Comparison of ENCODE assay signal across 25 cellular contexts in the genomic region with DNA sequence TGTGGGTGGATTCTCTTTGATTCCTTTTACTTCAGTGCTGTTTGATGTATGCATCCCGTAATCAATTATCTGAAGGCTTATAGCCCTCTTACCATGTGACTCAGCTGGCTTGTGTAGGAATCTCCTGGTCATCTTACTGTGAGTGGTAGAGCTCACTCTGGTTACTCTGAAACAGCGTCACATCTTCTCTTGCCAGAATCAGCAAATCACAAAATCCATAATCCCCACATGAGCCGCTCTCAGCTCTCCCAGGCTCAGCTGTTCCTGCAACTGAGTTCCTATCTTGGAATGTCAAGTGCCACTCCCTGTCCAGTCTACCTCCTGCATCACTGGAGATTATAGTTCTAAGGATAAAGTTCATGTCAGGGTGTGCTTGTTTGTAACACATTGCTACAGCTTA.
DNase-seq lines count a peak whose midpoint lies in the region; ATAC-seq and TF ChIP-seq lines count a peak whose summit lies in the region.
"Had no signal": no experiment of that assay in that cellular context is flagged by ENCODE, and none has a peak within 500 bp of the region (broad histone marks: within the 10 kb centered on the region; RNA-seq: fewer than 3 reads in every experiment).

No MANE protein-coding gene starts in this region.

- DNase-seq in BE2C (peak; percentile 37), heart left ventricle (no peak)
- no peak for DNase-seq in activated T-helper 1 cell treated with anti-CD3 and anti-CD28 coated beads, Interleukin-12 subunit alpha, Interleukin-12 subunit beta, Interleukin-2, Interleukin-4 antibody, amounts not matched to agents 30 ng/mL and 10 ng/mL and 1 ng/mL, durations not matched to agents 14 hours and 24 hours and 36 hours (ENCODE audit: low spot score)
- DNase-seq: activated CD8-positive, alpha-beta T cell treated with anti-CD3 and anti-CD28 coated beads, Interleukin-2, amount 10 ng/mL, durations not matched to agents 7 days and 5 days; activated gamma-delta T cell; activated T-cell treated with anti-CD3 and anti-CD28 coated beads for 4 hours; colonic mucosa; effector memory CD4-positive, alpha-beta T cell; erythroblast; NCI-H1092 treated with DMSO at 0.1 percent for 48 hours; NCI-H2029 treated with DMSO at 0.1 percent for 48 hours; stimulated activated CD4-positive, alpha-beta T cell treated with anti-CD3 and anti-CD28 coated beads, Interleukin-4, amount 100 ng/mL, for 1 hour; stimulated activated naive B cell treated with anti-CD40 and anti-IgM and Interleukin-4, amounts not matched to agents 10 μg/mL and 1 μg/mL and 100 μg/mL, for 72 hours; T-helper 1 cell had no signal

- 33 to 55% (median 37%) methylated on average over 3 of the region's 3 CpGs for WGBS in heart left ventricle, 4 donors

- no peak overlapping the region for H3K27ac ChIP-seq in heart left ventricle
- H3K27ac ChIP-seq: BLaER1 treated with 17β-estradiol and CSF1 and Interleukin-3, amounts not matched to agents 10 nM and 100 nM; colonic mucosa; gastroesophageal sphincter; HL-60; neutrophil; suprapubic skin had no signal

- H3K27ac Mint-ChIP-seq in nephron = peak overlapping the region in 2 of 3 experiments; percentile 14
- H3K27ac Mint-ChIP-seq in activated T-helper 1 cell treated with anti-CD3 and anti-CD28 coated beads, Interleukin-12 subunit alpha, Interleukin-12 subunit beta, Interleukin-2, Interleukin-4 antibody, amounts not matched to agents 30 ng/mL and 10 ng/mL and 1 ng/mL, durations not matched to agents 14 hours and 24 hours and 36 hours = no peak overlapping the region
- H3K27ac Mint-ChIP-seq: activated CD8-positive, alpha-beta T cell treated with anti-CD3 and anti-CD28 coated beads, Interleukin-2, amount 10 ng/mL, durations not matched to agents 7 days and 5 days; stimulated activated naive B cell treated with anti-CD40 and anti-IgM and Interleukin-4, amounts not matched to agents 10 μg/mL and 1 μg/mL and 100 μg/mL, for 72 hours had no signal

- H3K4me3 ChIP-seq in BE2C (ENCODE audit: low read depth, low read length) (no peak overlapping the region; the same call in 1 of the 2 replicates), heart left ventricle (no peak overlapping the region)
- H3K4me3 ChIP-seq: BLaER1 treated with 17β-estradiol and CSF1 and Interleukin-3, amounts not matched to agents 10 nM and 100 nM; colonic mucosa; gastroesophageal sphincter; lung; suprapubic skin had no signal

- no peak overlapping the region for H3K4me3 Mint-ChIP-seq in nephron
- H3K4me3 Mint-ChIP-seq in activated T-helper 1 cell treated with anti-CD3 and anti-CD28 coated beads, Interleukin-12 subunit alpha, Interleukin-12 subunit beta, Interleukin-2, Interleukin-4 antibody, amounts not matched to agents 30 ng/mL and 10 ng/mL and 1 ng/mL, durations not matched to agents 14 hours and 24 hours and 36 hours = no peak overlapping the region
- H3K4me3 Mint-ChIP-seq: activated CD8-positive, alpha-beta T cell treated with anti-CD3 and anti-CD28 coated beads, Interleukin-2, amount 10 ng/mL, durations not matched to agents 7 days and 5 days; stimulated activated naive B cell treated with anti-CD40 and anti-IgM and Interleukin-4, amounts not matched to agents 10 μg/mL and 1 μg/mL and 100 μg/mL, for 72 hours had no signal

- no peaks in the 10 kb centered on the region for H3K36me3 Mint-ChIP-seq in nephron (ENCODE audit: low read depth)
- H3K36me3 Mint-ChIP-seq in activated T-helper 1 cell treated with anti-CD3 and anti-CD28 coated beads, Interleukin-12 subunit alpha, Interleukin-12 subunit beta, Interleukin-2, Interleukin-4 antibody, amounts not matched to agents 30 ng/mL and 10 ng/mL and 1 ng/mL, durations not matched to agents 14 hours and 24 hours and 36 hours (ENCODE audit: low read depth) = no peaks in the 10 kb centered on the region
- H3K36me3 Mint-ChIP-seq: stimulated activated naive B cell treated with anti-CD40 and anti-IgM and Interleukin-4, amounts not matched to agents 10 μg/mL and 1 μg/mL and 100 μg/mL, for 72 hours had no signal

- TF ChIP-seq POLR2A in heart left ventricle (IDR thresholded peaks at IDR 0.05) = no peak

- H3K4me1 ChIP-seq in BE2C = peaks cover 20% of the 10 kb centered on the region
- peaks cover 0 to 8% (median 0%) of the 10 kb centered on the region in 12 donors for H3K4me1 ChIP-seq in heart left ventricle
- H3K4me1 ChIP-seq: BLaER1 treated with 17β-estradiol and CSF1 and Interleukin-3, amounts not matched to agents 10 nM and 100 nM; colonic mucosa; gastroesophageal sphincter; suprapubic skin had no signal

- H3K4me1 Mint-ChIP-seq in nephron = peaks cover 25% of the 10 kb centered on the region
- no peaks in the 10 kb centered on the region for H3K4me1 Mint-ChIP-seq in activated T-helper 1 cell treated with anti-CD3 and anti-CD28 coated beads, Interleukin-12 subunit alpha, Interleukin-12 subunit beta, Interleukin-2, Interleukin-4 antibody, amounts not matched to agents 30 ng/mL and 10 ng/mL and 1 ng/mL, durations not matched to agents 14 hours and 24 hours and 36 hours (ENCODE audit: low read depth)
- H3K4me1 Mint-ChIP-seq: stimulated activated naive B cell treated with anti-CD40 and anti-IgM and Interleukin-4, amounts not matched to agents 10 μg/mL and 1 μg/mL and 100 μg/mL, for 72 hours had no signal

- H3K27me3 Mint-ChIP-seq in nephron (ENCODE audit: low read depth) = no peaks in the 10 kb centered on the region
- H3K27me3 Mint-ChIP-seq in activated T-helper 1 cell treated with anti-CD3 and anti-CD28 coated beads, Interleukin-12 subunit alpha, Interleukin-12 subunit beta, Interleukin-2, Interleukin-4 antibody, amounts not matched to agents 30 ng/mL and 10 ng/mL and 1 ng/mL, durations not matched to agents 14 hours and 24 hours and 36 hours (ENCODE audit: insufficient read depth) = no peaks in the 10 kb centered on the region
- H3K27me3 Mint-ChIP-seq: stimulated activated naive B cell treated with anti-CD40 and anti-IgM and Interleukin-4, amounts not matched to agents 10 μg/mL and 1 μg/mL and 100 μg/mL, for 72 hours had no signal

- intact Hi-C loops in heart left ventricle (cut with DNase I) = no loop called here
- intact Hi-C loops in activated T-helper 1 cell treated with anti-CD3 and anti-CD28 coated beads, Interleukin-12 subunit alpha, Interleukin-12 subunit beta, Interleukin-2, Interleukin-4 antibody, amounts not matched to agents 30 ng/mL and 10 ng/mL and 1 ng/mL, durations not matched to agents 14 hours and 24 hours and 36 hours (cut with micrococcal nuclease) = no loop called here

- peaks cover 4% of the 10 kb centered on the region; the same call in 1 of the 2 replicates for H3K9me3 ChIP-seq in BE2C
- no peaks in the 10 kb centered on the region for H3K9me3 ChIP-seq in heart left ventricle
- H3K9me3 ChIP-seq: BLaER1 treated with 17β-estradiol and CSF1 and Interleukin-3, amounts not matched to agents 10 nM and 100 nM; colonic mucosa; gastroesophageal sphincter; neutrophil; suprapubic skin had no signal

- no peaks in the 10 kb centered on the region for H3K9me3 Mint-ChIP-seq in nephron
- no peaks in the 10 kb centered on the region for H3K9me3 Mint-ChIP-seq in activated T-helper 1 cell treated with anti-CD3 and anti-CD28 coated beads, Interleukin-12 subunit alpha, Interleukin-12 subunit beta, Interleukin-2, Interleukin-4 antibody, amounts not matched to agents 30 ng/mL and 10 ng/mL and 1 ng/mL, durations not matched to agents 14 hours and 24 hours and 36 hours

- peak; percentile 6; the same call in 1 of the 3 replicates for ATAC-seq in SK-N-SH treated with all-trans-retinoic acid at 6 μM for 48 hours
- ATAC-seq in heart left ventricle = peak; percentile 34 to 84 (median 69)
- no peak for ATAC-seq in HG03039 (IDR thresholded peaks at IDR 0.05; ENCODE audit: unreplicated experiment)
- no peak for ATAC-seq in HG03139 (IDR thresholded peaks at IDR 0.05; ENCODE audit: unreplicated experiment)
- no peak for ATAC-seq in GM18873 (IDR thresholded peaks at IDR 0.05; ENCODE audit: low FRiP score, unreplicated experiment)
- ATAC-seq: activated CD8-positive, alpha-beta T cell treated with anti-CD3 and anti-CD28 coated beads, Interleukin-2, amount 10 ng/mL, durations not matched to agents 7 days and 5 days; gastroesophageal sphincter; stimulated activated naive B cell treated with anti-CD40 and anti-IgM and Interleukin-4, amounts not matched to agents 10 μg/mL and 1 μg/mL and 100 μg/mL, for 72 hours had no signal

- H3K36me3 ChIP-seq in BE2C (peaks cover 8% of the 10 kb centered on the region), heart left ventricle (no peaks in the 10 kb centered on the region)
- H3K36me3 ChIP-seq: BLaER1 treated with 17β-estradiol and CSF1 and Interleukin-3, amounts not matched to agents 10 nM and 100 nM; colonic mucosa; gastroesophageal sphincter; neutrophil; suprapubic skin had no signal

- TF ChIP-seq CTCF in BE2C (IDR thresholded peaks at IDR 0.05; ENCODE audit: low read depth, low read length) = no peak
- TF ChIP-seq CTCF in heart left ventricle (IDR thresholded peaks at IDR 0.05) = no peak
- TF ChIP-seq CTCF in nephron (IDR thresholded peaks at IDR 0.05; ENCODE audit: unreplicated experiment in 3 of 3) = no peak

- H3K27me3 ChIP-seq in BE2C (no peaks in the 10 kb centered on the region), heart left ventricle (no peaks in the 10 kb centered on the region)
- H3K27me3 ChIP-seq: BLaER1 treated with 17β-estradiol and CSF1 and Interleukin-3, amounts not matched to agents 10 nM and 100 nM; colonic mucosa; gastroesophageal sphincter; neutrophil; suprapubic skin had no signal

TF ChIP-seq in SK-N-SH treated with all-trans-retinoic acid at 6 μM for 48 hours, 23 proteins besides CTCF, POLR2A, EP300 and RAD21 (continues in another document):
- TF ChIP-seq ZC3H10 (CRISPR knock-in tag; IDR thresholded peaks at IDR 0.05) (no peak), ZFP3 (CRISPR knock-in tag; IDR thresholded peaks at IDR 0.05) (0 out of 2 replicates have a peak, but pooled peaks have one; percentile 59), TCF4 (CRISPR knock-in tag; IDR thresholded peaks at IDR 0.05; ENCODE audit: borderline replicate concordance) (no peak), ISL1 (CRISPR knock-in tag; IDR thresholded peaks at IDR 0.05) (peak; percentile 52), CSDC2 (CRISPR knock-in tag; IDR thresholded peaks at IDR 0.05) (0 out of 2 replicates have a peak, but pooled peaks have one; percentile 66)
- TF ChIP-seq, protein P1, sequence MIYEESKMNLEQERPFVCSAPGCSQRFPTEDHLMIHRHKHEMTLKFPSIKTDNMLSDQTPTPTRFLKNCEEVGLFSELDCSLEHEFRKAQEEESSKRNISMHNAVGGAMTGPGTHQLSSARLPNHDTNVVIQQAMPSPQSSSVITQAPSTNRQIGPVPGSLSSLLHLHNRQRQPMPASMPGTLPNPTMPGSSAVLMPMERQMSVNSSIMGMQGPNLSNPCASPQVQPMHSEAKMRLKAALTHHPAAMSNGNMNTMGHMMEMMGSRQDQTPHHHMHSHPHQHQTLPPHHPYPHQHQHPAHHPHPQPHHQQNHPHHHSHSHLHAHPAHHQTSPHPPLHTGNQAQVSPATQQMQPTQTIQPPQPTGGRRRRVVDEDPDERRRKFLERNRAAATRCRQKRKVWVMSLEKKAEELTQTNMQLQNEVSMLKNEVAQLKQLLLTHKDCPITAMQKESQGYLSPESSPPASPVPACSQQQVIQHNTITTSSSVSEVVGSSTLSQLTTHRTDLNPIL (CRISPR knock-in tag; IDR thresholded peaks at IDR 0.05; ENCODE audit: low read depth) = 0 out of 2 replicates have a peak, but pooled peaks have one; percentile 4

Comparison
In these comparisons a context has a peak if more than half of its experiments do, and no peak if none do; other contexts are left out.
1. ATAC-seq: peak in SK-N-SH treated with all-trans-retinoic acid at 6 μM for 48 hours (single experiment) and heart left ventricle (4 of 4); none in HG03039 (single experiment), HG03139 (single experiment) and GM18873 (single experiment).